ENCODE assay signal across 10 cellular contexts in the genomic region with DNA sequence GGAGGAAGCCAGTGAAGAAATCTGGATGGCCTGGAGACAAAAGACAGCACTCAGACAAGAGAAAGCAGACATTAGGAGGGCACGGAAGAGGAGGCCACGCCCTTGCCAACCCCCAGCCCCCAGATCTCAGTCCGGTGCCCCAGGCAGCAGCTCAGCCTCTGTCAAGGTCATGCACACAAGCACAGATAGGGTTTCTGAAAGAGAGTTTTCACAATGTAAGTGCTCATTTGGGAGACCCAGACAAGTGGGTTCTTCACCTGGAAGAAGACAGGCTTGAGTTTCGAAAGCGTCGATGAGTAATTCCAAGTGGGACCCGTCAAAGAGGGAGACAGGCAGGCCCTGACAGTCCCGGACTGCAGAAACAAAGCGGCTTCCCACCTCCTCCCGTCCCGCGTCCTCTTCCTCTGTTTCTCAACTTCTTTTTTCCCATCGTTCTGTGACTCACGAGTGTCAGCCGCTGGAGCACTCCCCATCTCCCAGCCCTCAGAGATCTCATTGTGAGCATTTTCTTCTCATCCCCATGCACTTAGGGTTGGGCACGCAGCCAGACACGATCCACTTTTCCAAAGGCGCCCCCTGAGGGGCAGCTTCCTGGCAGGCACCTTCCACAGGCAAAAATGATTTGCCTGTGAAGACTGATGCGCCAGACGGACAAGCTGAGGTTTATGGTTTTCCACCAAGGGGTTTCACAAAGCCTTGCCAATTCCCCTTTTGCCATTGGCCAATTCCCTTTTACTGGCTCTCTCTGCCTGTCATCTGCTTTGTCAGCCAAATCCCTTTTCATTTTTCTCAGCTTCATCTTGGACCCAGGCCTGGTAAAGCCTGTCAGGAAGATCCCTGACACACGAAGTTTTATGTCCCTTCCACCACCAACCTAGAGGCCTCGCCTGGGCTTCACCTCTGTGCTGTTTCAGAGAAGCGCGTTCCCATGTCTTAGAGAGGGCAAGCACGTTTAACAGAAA.
A peak's percentile ranks its signal among the peaks of the same experiment; 100 is the strongest.
DNase-seq lines count a peak whose midpoint lies in the region; ATAC-seq and TF ChIP-seq lines count a peak whose summit lies in the region.
"Had no signal": no experiment of that assay in that cellular context is flagged by ENCODE, and none has a peak within 500 bp of the region (broad histone marks: within the 10 kb centered on the region; RNA-seq: fewer than 3 reads in every experiment).

No MANE protein-coding gene starts in this region.

- H3K36me3 ChIP-seq in SU-DHL-6 (ENCODE audit: low read length), result no peaks in the 10 kb centered on the region
- no peaks in the 10 kb centered on the region for H3K36me3 ChIP-seq in left ventricle myocardium inferior
- no peaks in the 10 kb centered on the region for H3K36me3 ChIP-seq in testis (ENCODE audit: low read depth, missing control alignments)
- H3K36me3 ChIP-seq: thoracic aorta had no signal

- H3K27ac ChIP-seq in SU-DHL-6 (ENCODE audit: low read depth, low read length) (no peak overlapping the region), left ventricle myocardium inferior (replicated peaks) (peak overlapping the region; percentile 74), testis (peak overlapping the region; percentile 64 to 69)
- H3K27ac ChIP-seq: thoracic aorta had no signal

- no peak for ATAC-seq in HG03139 (IDR thresholded peaks at IDR 0.05; ENCODE audit: unreplicated experiment)

- no peaks in the 10 kb centered on the region for H4K20me1 ChIP-seq in SU-DHL-6 (ENCODE audit: low read depth, low read length)

- H3K4me1 ChIP-seq in left ventricle myocardium inferior, result peaks cover 15% of the 10 kb centered on the region
- peaks cover 12% of the 10 kb centered on the region for H3K4me1 ChIP-seq in testis

- no peak overlapping the region for H3K9ac ChIP-seq in SU-DHL-6 (ENCODE audit: low read length)

- no peak overlapping the region for H3K4me3 ChIP-seq in SU-DHL-6 (ENCODE audit: insufficient read depth, low read length, poor library complexity, severe bottlenecking)
- H3K4me3 ChIP-seq in left ventricle myocardium inferior, result no peak overlapping the region
- H3K4me3 ChIP-seq in testis, result no peak overlapping the region
- H3K4me3 ChIP-seq: thoracic aorta had no signal

- DNase-seq in NCI-H2107 treated with DMSO at 0.1 percent for 48 hours (lab: John Stamatoyannopoulos, UW; ENCODE audit: unreplicated experiment), result peak; percentile 2
- no peak for DNase-seq in NCI-H2107 (lab: John Stamatoyannopoulos, UW)
- DNase-seq in left ventricle myocardium inferior, result peak; percentile 46
- peak; percentile 66 for DNase-seq in testis
- DNase-seq in HuH-7.5 (ENCODE audit: low spot score), result no peak
- DNase-seq in activated CD4-positive, alpha-beta T cell treated with anti-CD3 and anti-CD28 coated beads for 48 hours, result no peak
- DNase-seq: NCI-H1048 had no signal

- H3F3A ChIP-seq in SU-DHL-6 (ENCODE audit: insufficient read depth), result no peaks in the 10 kb centered on the region

- TF ChIP-seq CTCF in SU-DHL-6 (IDR thresholded peaks at IDR 0.05; ENCODE audit: insufficient read depth, low read length, poor library complexity, severe bottlenecking) (no peak), left ventricle myocardium inferior (IDR thresholded peaks at IDR 0.05; ENCODE audit: borderline replicate concordance) (no peak), testis (IDR thresholded peaks at IDR 0.05) (no peak)

- intact Hi-C loops in left ventricle myocardium inferior (cut with micrococcal nuclease), result no loop called here
- intact Hi-C loops in testis (cut with DNase I; ENCODE audit: low total_unique reads), result no loop called here

- H3K4me2 ChIP-seq in SU-DHL-6 (ENCODE audit: low read depth, low read length, poor library complexity, severe bottlenecking), result no peak overlapping the region

- no peaks in the 10 kb centered on the region for H3K9me2 ChIP-seq in SU-DHL-6 (replicated peaks; ENCODE audit: insufficient read depth, low read length)

- H3K27me3 ChIP-seq in SU-DHL-6 (ENCODE audit: low read length) (no peaks in the 10 kb centered on the region), left ventricle myocardium inferior (ENCODE audit: low read depth) (no peaks in the 10 kb centered on the region), testis (no peaks in the 10 kb centered on the region)

- 60 to 66% methylated on average over 25 of the region's 25 CpGs for WGBS in testis, 2 donors

- H2AFZ ChIP-seq in SU-DHL-6 (ENCODE audit: low read depth, low read length, severe bottlenecking), result peak overlapping the region; percentile 31

- TF ChIP-seq POLR2A in testis (IDR thresholded peaks at IDR 0.05), result no peak

- H3K9me3 ChIP-seq in SU-DHL-6 (ENCODE audit: insufficient read depth, low read length) (no peaks in the 10 kb centered on the region), left ventricle myocardium inferior (replicated peaks) (no peaks in the 10 kb centered on the region), testis (no peaks in the 10 kb centered on the region)
- H3K9me3 ChIP-seq: thoracic aorta had no signal

- H3K79me2 ChIP-seq in SU-DHL-6 (ENCODE audit: insufficient read depth, low read length), result no peaks in the 10 kb centered on the region

Comparison
In these comparisons a context has a peak if more than half of its experiments do, and no peak if none do; other contexts are left out.
1. DNase-seq: peak in NCI-H2107 treated with DMSO at 0.1 percent for 48 hours (single experiment), left ventricle myocardium inferior (single experiment) and testis (single experiment); none in NCI-H2107 (single experiment), HuH-7.5 (single experiment) and activated CD4-positive, alpha-beta T cell treated with anti-CD3 and anti-CD28 coated beads for 48 hours (single experiment).